15 cellular contexts compared by ENCODE assay signal in genomic region chrX:84044051-84044450, GRCh38.
DNase-seq lines count a peak whose midpoint lies in the region; ATAC-seq and TF ChIP-seq lines count a peak whose summit lies in the region.
"Had no signal": no experiment of that assay in that cellular context is flagged by ENCODE, and none has a peak within 500 bp of the region (broad histone marks: within the 10 kb centered on the region; RNA-seq: fewer than 3 reads in every experiment).

No MANE protein-coding gene starts in this region.

- no peak overlapping the region for H3K9ac ChIP-seq in mesendoderm (ENCODE audit: low read length)
- no peak overlapping the region for H3K9ac ChIP-seq in mesenchymal stem cell (ENCODE audit: low read length)
- H3K9ac ChIP-seq: BLaER1 treated with 17β-estradiol and CSF1 and Interleukin-3, amounts not matched to agents 10 nM and 100 nM; KMS-11 had no signal

- H3K27me3 ChIP-seq in mesendoderm (ENCODE audit: insufficient read depth, low read length, poor library complexity) (no peaks in the 10 kb centered on the region), mesenchymal stem cell (ENCODE audit: control insufficient read depth in 1 of 2, insufficient read depth in 1 of 2, low read length in 2 of 2) (no peaks in the 10 kb centered on the region), PC-9 (ENCODE audit: insufficient read depth, low read depth) (no peaks in the 10 kb centered on the region)

- H3K9me2 ChIP-seq in PC-9 (ENCODE audit: insufficient read depth), result no peaks in the 10 kb centered on the region

- H2BK120ac ChIP-seq in mesendoderm (ENCODE audit: low read depth, low read length), result no peak overlapping the region
- no peak overlapping the region for H2BK120ac ChIP-seq in mesenchymal stem cell (ENCODE audit: low read depth, low read length)

- H3K9me3 ChIP-seq in mesenchymal stem cell (ENCODE audit: control insufficient read depth, low read length) (peaks cover 8% of the 10 kb centered on the region), PC-9 (ENCODE audit: insufficient read depth, low read depth) (no peaks in the 10 kb centered on the region)

- POLR2A ChIA-PET in PC-9 (lab: Charles Lee; ENCODE audit: unreplicated experiment), result no interaction called here

- H3K23ac ChIP-seq in mesendoderm (ENCODE audit: low read length), result no peak overlapping the region
- no peak overlapping the region for H3K23ac ChIP-seq in mesenchymal stem cell (ENCODE audit: low read length in 2 of 2)

- no peak overlapping the region for H2BK15ac ChIP-seq in mesendoderm (replicated peaks; ENCODE audit: low read depth)
- no peak overlapping the region for H2BK15ac ChIP-seq in mesenchymal stem cell (ENCODE audit: low read depth, poor library complexity, severe bottlenecking)

- H3K79me1 ChIP-seq in mesendoderm (ENCODE audit: low read length), result no peaks in the 10 kb centered on the region
- no peaks in the 10 kb centered on the region for H3K79me1 ChIP-seq in mesenchymal stem cell (replicated peaks; ENCODE audit: low read length, poor library complexity, severe bottlenecking)

- H2AK5ac ChIP-seq in mesendoderm (ENCODE audit: low read length) (no peak overlapping the region), mesenchymal stem cell (ENCODE audit: low read length, severe bottlenecking) (no peak overlapping the region)

- H3K14ac ChIP-seq in mesenchymal stem cell (ENCODE audit: low read length in 2 of 2), result no peak overlapping the region

- H3K27ac ChIP-seq in mesendoderm (ENCODE audit: low read depth, low read length), result no peak overlapping the region
- H3K27ac ChIP-seq in mesenchymal stem cell (ENCODE audit: low read length, poor library complexity, severe bottlenecking), result no peak overlapping the region
- no peak overlapping the region for H3K27ac ChIP-seq in PC-9
- H3K27ac ChIP-seq: 22Rv1; BLaER1 treated with 17β-estradiol and CSF1 and Interleukin-3, amounts not matched to agents 10 nM and 100 nM; KMS-11 had no signal

- no peak overlapping the region for H3K18ac ChIP-seq in mesendoderm (ENCODE audit: low read length)
- H3K18ac ChIP-seq in mesenchymal stem cell (ENCODE audit: low read depth in 1 of 2, low read length in 2 of 2), result no peak overlapping the region

- no peak overlapping the region for H4K5ac ChIP-seq in mesendoderm (ENCODE audit: low read length)

- WGBS in mesendoderm (ENCODE audit: extremely low coverage, insufficient coverage, low lambda C conversion rate), result no CpG with 5 or more reads among the region's 4 CpGs
- 94% methylated on average over 3 of the region's 4 CpGs for WGBS in mesenchymal stem cell

- DNase-seq in DMS53 (lab: John Stamatoyannopoulos, UW) (peak; percentile 38), DMS53 treated with DMSO at 0.1 percent for 48 hours (lab: John Stamatoyannopoulos, UW; ENCODE audit: unreplicated experiment) (no peak), amniotic epithelial cell (ENCODE audit: low read depth) (peak; percentile 11), mesendoderm (peak; percentile 16), mesenchymal stem cell (no peak), PC-9 (no peak)
- DNase-seq: CD4-positive, CD25-positive, alpha-beta regulatory T cell; DMS79 had no signal

- H2BK5ac ChIP-seq in mesendoderm (ENCODE audit: low read length), result no peak overlapping the region
- no peak overlapping the region for H2BK5ac ChIP-seq in mesenchymal stem cell (ENCODE audit: low read depth, low read length, poor library complexity, severe bottlenecking)

- H3K36me3 ChIP-seq in mesendoderm (ENCODE audit: control insufficient read depth, insufficient read depth, low read length), result no peaks in the 10 kb centered on the region
- H3K36me3 ChIP-seq in mesenchymal stem cell (ENCODE audit: control insufficient read depth in 1 of 2, insufficient read depth in 2 of 2, low read depth in 1 of 2, low read length in 2 of 2), result no peaks in the 10 kb centered on the region
- H3K36me3 ChIP-seq in PC-9 (ENCODE audit: low read depth), result no peaks in the 10 kb centered on the region
- H3K36me3 ChIP-seq: BLaER1 treated with 17β-estradiol and CSF1 and Interleukin-3, amounts not matched to agents 10 nM and 100 nM had no signal

- H3K4ac ChIP-seq in mesendoderm (ENCODE audit: low read depth, low read length) (no peak overlapping the region), mesenchymal stem cell (ENCODE audit: low read depth in 1 of 2, low read length in 2 of 2) (no peak overlapping the region)

- no peak for TF ChIP-seq CTCF in PC-9 (conservative IDR thresholded peaks at IDR 0.05)

- no peak overlapping the region for H2AFZ ChIP-seq in mesenchymal stem cell (ENCODE audit: low read depth, low read length)
- no peak overlapping the region for H2AFZ ChIP-seq in PC-9

- intact Hi-C loops in PC-9 (cut with micrococcal nuclease; ENCODE audit: unreplicated experiment), result no loop called here

- H4K8ac ChIP-seq in mesendoderm (ENCODE audit: low read depth, low read length) (no peak overlapping the region), mesenchymal stem cell (ENCODE audit: low read length) (no peak overlapping the region)

- H4K91ac ChIP-seq in mesenchymal stem cell (ENCODE audit: low read length), result no peak overlapping the region

- H3K56ac ChIP-seq in mesendoderm (ENCODE audit: low read length), result no peak overlapping the region

- H3K4me3 ChIP-seq in mesendoderm (ENCODE audit: low read length) (no peak overlapping the region), mesenchymal stem cell (ENCODE audit: insufficient read depth in 1 of 2, low read depth in 1 of 2, low read length in 2 of 2) (no peak overlapping the region), PC-9 (no peak overlapping the region)
- H3K4me3 ChIP-seq: BLaER1 treated with 17β-estradiol and CSF1 and Interleukin-3, amounts not matched to agents 10 nM and 100 nM had no signal

- H3K79me2 ChIP-seq in mesendoderm (ENCODE audit: control insufficient read depth, insufficient read depth, low read length) (no peaks in the 10 kb centered on the region), PC-9 (ENCODE audit: low read depth) (no peaks in the 10 kb centered on the region)

- no TSS peak for BruUV-seq in PC-9 (replicated peaks; lab: Mats Ljungman, UMichigan)

- H2BK12ac ChIP-seq in mesenchymal stem cell (ENCODE audit: low read length in 2 of 2), result no peak overlapping the region

- CTCF ChIA-PET in PC-9 (lab: Charles Lee), result no interaction called here

- no peaks in the 10 kb centered on the region for H4K20me1 ChIP-seq in PC-9 (ENCODE audit: insufficient read depth)

- ATAC-seq in HG03342 (IDR thresholded peaks at IDR 0.05; ENCODE audit: unreplicated experiment) (no peak), GM19328 (IDR thresholded peaks at IDR 0.05; ENCODE audit: unreplicated experiment) (no peak)
- ATAC-seq: HCT116, HepG2 had no signal

- no peaks in the 10 kb centered on the region for H3K4me1 ChIP-seq in mesendoderm (ENCODE audit: control insufficient read depth, low read depth, low read length)
- H3K4me1 ChIP-seq in mesenchymal stem cell (ENCODE audit: control insufficient read depth, insufficient read depth, low read depth, low read length), result no peaks in the 10 kb centered on the region
- H3K4me1 ChIP-seq in PC-9 (replicated peaks; ENCODE audit: insufficient read depth), result no peaks in the 10 kb centered on the region

- no peak overlapping the region for H3K4me2 ChIP-seq in mesendoderm (ENCODE audit: low read length)
- no peak overlapping the region for H3K4me2 ChIP-seq in mesenchymal stem cell (ENCODE audit: low read length, poor library complexity, severe bottlenecking)
- H3K4me2 ChIP-seq in PC-9, result no peak overlapping the region
- H3K4me2 ChIP-seq: KMS-11 had no signal

- no peaks in the 10 kb centered on the region for H3F3A ChIP-seq in PC-9 (ENCODE audit: insufficient read depth, low read depth)

Comparison
In these comparisons a context has a peak if more than half of its experiments do, and no peak if none do; other contexts are left out.
1. DNase-seq: peak in DMS53 (single experiment), amniotic epithelial cell (single experiment) and mesendoderm (single experiment); none in DMS53 treated with DMSO at 0.1 percent for 48 hours (single experiment), mesenchymal stem cell (single experiment) and PC-9 (0 of 2).